Comparison of ENCODE assay signal across 8 cellular contexts in the genomic region with DNA sequence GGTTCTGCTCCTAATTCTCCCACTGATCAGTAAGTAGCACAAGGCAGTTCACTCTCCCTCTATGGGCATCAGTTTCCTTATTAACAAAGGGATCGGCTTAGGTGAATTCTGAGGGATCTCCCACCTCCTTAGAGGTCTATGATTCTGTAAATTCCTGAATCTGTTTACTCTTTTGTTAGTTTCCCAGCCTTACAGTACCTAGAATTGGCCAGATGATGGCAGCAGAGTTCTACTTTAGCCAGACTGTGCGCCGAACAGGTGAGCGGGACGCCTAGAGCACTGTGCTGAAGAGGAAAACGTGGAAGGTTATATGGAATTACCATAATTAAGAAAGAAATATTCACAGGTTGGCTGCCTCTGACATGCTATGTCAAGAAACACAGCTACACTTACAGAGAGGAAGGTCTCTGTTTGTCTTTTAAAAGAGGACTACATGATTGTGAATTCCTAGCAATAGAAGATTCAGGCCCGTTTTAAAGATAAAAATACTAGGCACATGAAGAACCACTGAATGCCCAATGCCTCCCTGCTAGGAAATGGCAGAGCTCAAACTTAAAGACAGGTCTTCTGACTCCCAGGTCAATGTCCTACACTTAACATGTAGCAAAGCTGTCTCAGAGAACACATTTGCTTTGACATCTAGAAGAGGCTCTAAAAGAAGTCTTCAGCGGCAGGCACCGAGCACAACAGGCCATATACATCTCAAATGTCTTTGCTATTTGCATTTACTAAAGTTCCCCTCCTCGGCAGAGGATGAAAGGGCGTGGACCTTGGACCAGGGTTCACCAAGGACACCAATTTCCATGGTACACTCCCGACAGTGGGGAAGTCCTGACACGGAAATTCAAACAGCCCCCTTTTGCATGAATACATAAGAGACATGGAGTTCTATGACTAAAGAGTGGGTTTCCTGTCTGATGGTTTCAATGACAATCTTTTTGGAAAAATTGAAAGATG.
DNase-seq lines count a peak whose midpoint lies in the region; ATAC-seq and TF ChIP-seq lines count a peak whose summit lies in the region.

No MANE protein-coding gene starts in this region.

- peak; percentile 58 for DNase-seq in GM12865 (ENCODE audit: low read depth)
- DNase-seq in GM23338 (ENCODE audit: low spot score) = peak; percentile 89
- DNase-seq in Peyer's patch = peak in 2 of 3 donors; percentile 53 to 81
- DNase-seq in activated naive CD8-positive, alpha-beta T cell treated with anti-CD3 and anti-CD28 coated beads for 36 hours = peak; percentile 19
- peak; percentile 37 for DNase-seq in left ventricle myocardium superior
- DNase-seq in sciatic nerve (ENCODE audit: low spot score) = peak; percentile 60
- no peak for DNase-seq in mesenteric fat pad (ENCODE audit: low spot score)

- no peaks in the 10 kb centered on the region for H3K4me1 ChIP-seq in GM23338 (ENCODE audit: insufficient read depth)
- H3K4me1 ChIP-seq in KMS-11 (ENCODE audit: low read depth, poor library complexity, severe bottlenecking) = no peaks in the 10 kb centered on the region
- peaks cover 0 to 3% (median 0%) of the 10 kb centered on the region in 4 donors for H3K4me1 ChIP-seq in Peyer's patch

- intact Hi-C loops in left ventricle myocardium superior (cut with micrococcal nuclease) (loop anchor here (10.0 kb wide), 1 partner anchor 337 kb away; no protein-coding TSS in a partner anchor), sciatic nerve (cut with DNase I) (no loop called here)

- peaks cover 11% of the 10 kb centered on the region; the same call in 2 of the 3 replicates for H3K4me1 Mint-ChIP-seq in GM23338
- peaks cover 2% of the 10 kb centered on the region for H3K4me1 Mint-ChIP-seq in activated naive CD8-positive, alpha-beta T cell treated with anti-CD3 and anti-CD28 coated beads for 36 hours

- no peaks in the 10 kb centered on the region for H3K27me3 ChIP-seq in GM23338 (ENCODE audit: insufficient read depth)
- H3K27me3 ChIP-seq in KMS-11 (ENCODE audit: insufficient read depth, low read depth) = no peaks in the 10 kb centered on the region
- H3K27me3 ChIP-seq in Peyer's patch = no peaks in the 10 kb centered on the region

- peak; percentile 84 for TF ChIP-seq CTCF in GM12865 (IDR thresholded peaks at IDR 0.05; ENCODE audit: insufficient read depth, low read depth, low read length, missing control alignments)
- peak; percentile 95 to 99 for TF ChIP-seq CTCF in GM23338 (conservative IDR thresholded peaks at IDR 0.05; ENCODE audit: low read depth in 2 of 2)
- TF ChIP-seq CTCF in KMS-11 (conservative IDR thresholded peaks at IDR 0.05; ENCODE audit: low read depth, low read length) = peak; percentile 98
- TF ChIP-seq CTCF in Peyer's patch (IDR thresholded peaks at IDR 0.05) = peak; percentile 48 to 81 (median 76)

- no peaks in the 10 kb centered on the region for H3K79me2 ChIP-seq in GM23338 (replicated peaks; ENCODE audit: insufficient read depth)
- H3K79me2 ChIP-seq in KMS-11 (ENCODE audit: insufficient read depth, low read depth) = no peaks in the 10 kb centered on the region

- no peak overlapping the region for H3K4me3 ChIP-seq in GM12865 (ENCODE audit: low read depth, low read length)
- no peak overlapping the region for H3K4me3 ChIP-seq in GM23338
- no peak overlapping the region for H3K4me3 ChIP-seq in KMS-11 (IDR thresholded peaks at IDR 0.05; ENCODE audit: insufficient read depth, low read depth, low read length)
- no peak overlapping the region for H3K4me3 ChIP-seq in Peyer's patch

- no peak overlapping the region for H3K4me3 Mint-ChIP-seq in GM23338
- H3K4me3 Mint-ChIP-seq in activated naive CD8-positive, alpha-beta T cell treated with anti-CD3 and anti-CD28 coated beads for 36 hours = no peak overlapping the region

- H3K4me2 ChIP-seq in GM23338 (no peak overlapping the region), KMS-11 (no peak overlapping the region)

- ATAC-seq in GM23338 = peak; percentile 97
- peak; percentile 73 for ATAC-seq in left ventricle myocardium superior
- ATAC-seq in sciatic nerve = peak; percentile 62

- H3K27ac Mint-ChIP-seq in GM23338 = no peak overlapping the region
- H3K27ac Mint-ChIP-seq in activated naive CD8-positive, alpha-beta T cell treated with anti-CD3 and anti-CD28 coated beads for 36 hours = no peak overlapping the region

- TF ChIP-seq POLR2A in Peyer's patch (IDR thresholded peaks at IDR 0.05) = no peak

- H4K20me1 ChIP-seq in GM23338 (replicated peaks; ENCODE audit: insufficient read depth) (no peaks in the 10 kb centered on the region), KMS-11 (ENCODE audit: insufficient read depth) (no peaks in the 10 kb centered on the region)

- no peak overlapping the region for H2AFZ ChIP-seq in GM23338
- H2AFZ ChIP-seq in KMS-11 (ENCODE audit: low read depth) = no peak overlapping the region

- H3K36me3 ChIP-seq in GM23338 (ENCODE audit: insufficient read depth) = no peaks in the 10 kb centered on the region
- H3K36me3 ChIP-seq in KMS-11 (ENCODE audit: insufficient read depth) = no peaks in the 10 kb centered on the region
- H3K36me3 ChIP-seq in Peyer's patch = no peaks in the 10 kb centered on the region

- no peaks in the 10 kb centered on the region for H3K9me3 Mint-ChIP-seq in GM23338
- no peaks in the 10 kb centered on the region for H3K9me3 Mint-ChIP-seq in activated naive CD8-positive, alpha-beta T cell treated with anti-CD3 and anti-CD28 coated beads for 36 hours

- H3K9me2 ChIP-seq in GM23338 (ENCODE audit: insufficient read depth) = no peaks in the 10 kb centered on the region

- H3K9ac ChIP-seq in KMS-11 = no peak overlapping the region

- H3K9me3 ChIP-seq in Peyer's patch = no peaks in the 10 kb centered on the region

- H3F3A ChIP-seq in GM23338 (replicated peaks; ENCODE audit: low read depth) = no peaks in the 10 kb centered on the region

- H3K27me3 Mint-ChIP-seq in GM23338 (ENCODE audit: insufficient read depth, low read depth, poor library complexity) = peaks cover 2% of the 10 kb centered on the region
- H3K27me3 Mint-ChIP-seq in activated naive CD8-positive, alpha-beta T cell treated with anti-CD3 and anti-CD28 coated beads for 36 hours = peaks cover 20% of the 10 kb centered on the region

- H3K36me3 Mint-ChIP-seq in GM23338 (ENCODE audit: low read depth) = no peaks in the 10 kb centered on the region
- H3K36me3 Mint-ChIP-seq in activated naive CD8-positive, alpha-beta T cell treated with anti-CD3 and anti-CD28 coated beads for 36 hours = no peaks in the 10 kb centered on the region

- H3K27ac ChIP-seq in GM23338 (ENCODE audit: low read depth) (no peak overlapping the region), KMS-11 (no peak overlapping the region), Peyer's patch (no peak overlapping the region)

TF ChIP-seq in GM23338, 12 proteins besides CTCF, POLR2A, EP300 and RAD21:
- no peak for TF ChIP-seq NANOG (IDR thresholded peaks at IDR 0.05; ENCODE audit: borderline replicate concordance)
- TF ChIP-seq EZH2 (IDR thresholded peaks at IDR 0.05; ENCODE audit: low read depth, unreplicated experiment) = no peak
- no peak for TF ChIP-seq ZNF331 (CRISPR knock-in tag; IDR thresholded peaks at IDR 0.05; ENCODE audit: low read depth)
- TF ChIP-seq STAT1 (IDR thresholded peaks at IDR 0.05; ENCODE audit: unreplicated experiment) = no peak
